1 cellular context compared by ENCODE assay signal in genomic region chr11:59088164-59088563, GRCh38.
TF ChIP-seq lines count a peak whose summit lies in the region.

No MANE protein-coding gene starts in this region.

TF ChIP-seq in K562, 482 proteins besides CTCF, POLR2A, EP300 and RAD21:
- TF ChIP-seq CXXC5 (CRISPR knock-in tag; IDR thresholded peaks at IDR 0.05) (no peak), SPI1 (IDR thresholded peaks at IDR 0.05; ENCODE audit: borderline replicate concordance, low read depth, low read length) (peak; percentile 62; the same call in 1 of the 2 replicates), HDAC3 (IDR thresholded peaks at IDR 0.05; ENCODE audit: borderline replicate concordance, partially characterized antibody) (no peak), ZNF124 (CRISPR knock-in tag; IDR thresholded peaks at IDR 0.05) (no peak)
